In the genomic region with DNA sequence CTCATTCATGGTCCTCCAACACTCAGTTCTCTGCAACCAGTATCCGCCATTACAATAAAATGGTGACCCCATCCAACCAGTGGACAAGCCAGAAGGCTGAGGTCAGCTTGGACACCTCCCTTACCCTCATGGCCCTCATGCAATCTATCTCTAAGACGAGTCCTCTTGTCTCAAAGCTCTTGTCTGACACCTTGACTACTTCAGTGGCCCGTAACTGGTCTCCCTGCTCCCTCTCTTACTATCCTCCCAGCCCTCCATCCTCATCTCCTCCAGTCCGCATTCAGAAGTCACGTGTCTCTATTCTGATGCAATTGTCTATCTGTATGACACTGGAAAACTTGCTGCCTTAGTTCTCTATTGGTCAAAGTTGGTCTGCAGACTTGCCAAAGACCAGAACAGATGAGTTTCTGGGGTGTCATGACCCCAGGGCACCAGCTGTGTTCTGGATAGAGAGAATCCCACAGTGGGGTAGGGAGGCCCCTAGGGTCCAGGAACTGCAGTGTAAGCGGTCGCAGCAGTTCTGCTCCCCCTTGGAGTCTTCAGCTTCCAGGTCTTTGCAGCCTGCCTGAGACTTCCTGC, we compare ENCODE assay signal across 15 cellular contexts. TPM values are rescaled to one million over a fixed set of nuclear protein-coding genes. Genes with fewer than 3 reads are reported as not detected.
DNase-seq lines count a peak whose midpoint lies in the region; ATAC-seq and TF ChIP-seq lines count a peak whose summit lies in the region.
"Had no signal": no experiment of that assay in that cellular context is flagged by ENCODE, and none has a peak within 500 bp of the region (broad histone marks: within the 10 kb centered on the region; RNA-seq: fewer than 3 reads in every experiment).

No MANE protein-coding gene starts in this region.

- TF ChIP-seq POLR2A in right lobe of liver (IDR thresholded peaks at IDR 0.05) (no peak), stomach (IDR thresholded peaks at IDR 0.05) (no peak)

- H3K36me3 Mint-ChIP-seq in CD14-positive monocyte, result no peaks in the 10 kb centered on the region
- H3K36me3 Mint-ChIP-seq in activated CD4-positive, alpha-beta T cell treated with anti-CD3 and anti-CD28 coated beads, Interleukin-2, amount 10 ng/mL, durations not matched to agents 7 days and 5 days (ENCODE audit: low read depth), result peaks cover 6% of the 10 kb centered on the region

- in situ Hi-C loops in KBM-7 (cut with MboI; ENCODE audit: low pct_unique_long_range_greater_than_20kb, low sequenced_read_pairs), result no loop called here

- peaks cover 56% of the 10 kb centered on the region for H3K4me1 Mint-ChIP-seq in CD14-positive monocyte
- H3K4me1 Mint-ChIP-seq in activated CD4-positive, alpha-beta T cell treated with anti-CD3 and anti-CD28 coated beads, Interleukin-2, amount 10 ng/mL, durations not matched to agents 7 days and 5 days, result peaks cover 44% of the 10 kb centered on the region

- H3K9me3 Mint-ChIP-seq in CD14-positive monocyte, result peaks cover 0 to 4% (median 0%) of the 10 kb centered on the region in 7 donors
- no peaks in the 10 kb centered on the region for H3K9me3 Mint-ChIP-seq in activated CD4-positive, alpha-beta T cell treated with anti-CD3 and anti-CD28 coated beads, Interleukin-2, amount 10 ng/mL, durations not matched to agents 7 days and 5 days

- no peaks in the 10 kb centered on the region for H3K36me3 ChIP-seq in RWPE2 (ENCODE audit: low read depth)
- no peaks in the 10 kb centered on the region for H3K36me3 ChIP-seq in right lobe of liver
- no peaks in the 10 kb centered on the region for H3K36me3 ChIP-seq in stomach
- H3K36me3 ChIP-seq: SJCRH30 had no signal

- H3K27me3 ChIP-seq in RWPE2 (ENCODE audit: insufficient read depth, poor library complexity, severe bottlenecking) (no peaks in the 10 kb centered on the region), right lobe of liver (no peaks in the 10 kb centered on the region), stomach (no peaks in the 10 kb centered on the region)
- H3K27me3 ChIP-seq: SJCRH30 had no signal

- POLR2A ChIA-PET in activated CD4-positive, alpha-beta T cell treated with anti-CD3 and anti-CD28 coated beads, Interleukin-2, amount 10 ng/mL, durations not matched to agents 7 days and 5 days (lab: Charles Lee), result no interaction called here

- 68% methylated on average over 5 of the region's 7 CpGs for WGBS in right lobe of liver (ENCODE audit: insufficient coverage, low coverage, low lambda C conversion rate, missing lambda C conversion rate)
- 74 to 86% (median 80%) methylated on average over 6 to 7 of the region's 7 CpGs for WGBS in stomach, 5 donors

- H3K4me1 ChIP-seq in RWPE2 (ENCODE audit: insufficient read depth, poor library complexity, severe bottlenecking), result peaks cover 11% of the 10 kb centered on the region
- no peaks in the 10 kb centered on the region for H3K4me1 ChIP-seq in right lobe of liver
- H3K4me1 ChIP-seq in stomach, result peaks cover 0 to 34% (median 8%) of the 10 kb centered on the region in 4 donors

- TF ChIP-seq EP300 in stomach (IDR thresholded peaks at IDR 0.05), result no peak

- H3K27ac Mint-ChIP-seq in CD14-positive monocyte, result peak overlapping the region; percentile 75 to 92 (median 88)
- no peak overlapping the region for H3K27ac Mint-ChIP-seq in activated CD4-positive, alpha-beta T cell treated with anti-CD3 and anti-CD28 coated beads, Interleukin-2, amount 10 ng/mL, durations not matched to agents 7 days and 5 days
- H3K27ac Mint-ChIP-seq: activated CD4-positive, alpha-beta T cell treated with anti-CD3 and anti-CD28 coated beads for 36 hours had no signal

- H3K4me3 ChIP-seq in RWPE2 (ENCODE audit: severe bottlenecking) (no peak overlapping the region), right lobe of liver (no peak overlapping the region), stomach (no peak overlapping the region)
- H3K4me3 ChIP-seq: SJCRH30 had no signal

- TF ChIP-seq CTCF in CD14-positive monocyte (IDR thresholded peaks at IDR 0.05) (no peak), RWPE2 (IDR thresholded peaks at IDR 0.05; ENCODE audit: poor library complexity, severe bottlenecking) (no peak), right lobe of liver (IDR thresholded peaks at IDR 0.05) (no peak), stomach (IDR thresholded peaks at IDR 0.05) (no peak)

- DNase-seq in CD14-positive monocyte (ENCODE audit: low spot score) (no peak), KBM-7 (peak; percentile 71), RWPE2 (ENCODE audit: low spot score) (peak; percentile 7), right lobe of liver (peak in 1 of 3 donors; percentile 38), stomach (no peak)
- DNase-seq in stimulated activated CD4-positive, alpha-beta T cell treated with anti-CD3 and anti-CD28 coated beads, Interleukin-4, amount 100 ng/mL, for 24 hours, result no peak
- no peak for DNase-seq in activated CD4-positive, alpha-beta T cell treated with anti-CD3 and anti-CD28 coated beads, Interleukin-2, amount 10 ng/mL, durations not matched to agents 7 days and 5 days
- DNase-seq: activated CD4-positive, alpha-beta T cell treated with anti-CD3 and anti-CD28 coated beads for 36 hours; activated naive CD4-positive, alpha-beta T cell; midbrain; NCI-H1105 treated with DMSO at 0.1 percent for 48 hours; right cardiac atrium; SJCRH30 had no signal

- H3K27ac ChIP-seq in RWPE2 (ENCODE audit: poor library complexity, severe bottlenecking), result no peak overlapping the region
- no peak overlapping the region for H3K27ac ChIP-seq in right lobe of liver
- H3K27ac ChIP-seq in stomach, result no peak overlapping the region
- H3K27ac ChIP-seq: SJCRH30 had no signal

- H3K27me3 Mint-ChIP-seq in CD14-positive monocyte (ENCODE audit: low read depth in 3 of 3), result peaks cover 0 to 1% (median 0%) of the 10 kb centered on the region in 3 donors
- H3K27me3 Mint-ChIP-seq in activated CD4-positive, alpha-beta T cell treated with anti-CD3 and anti-CD28 coated beads, Interleukin-2, amount 10 ng/mL, durations not matched to agents 7 days and 5 days, result peaks cover 17% of the 10 kb centered on the region

- intact Hi-C loops in CD14-positive monocyte (cut with micrococcal nuclease), result loop anchor here in 1 of 2 donors (5.0 kb wide), 2 partner anchors 33 to 58 kb away; a partner anchor contains a TSS
- intact Hi-C loops in right lobe of liver (cut with DNase I), result no loop called here
- intact Hi-C loops in stomach (cut with DNase I; ENCODE audit: low total_unique reads), result no loop called here

- H3K9me3 ChIP-seq in RWPE2 (ENCODE audit: severe bottlenecking), result no peaks in the 10 kb centered on the region
- no peaks in the 10 kb centered on the region for H3K9me3 ChIP-seq in right lobe of liver
- H3K9me3 ChIP-seq in stomach, result no peaks in the 10 kb centered on the region
- H3K9me3 ChIP-seq: SJCRH30 had no signal

- CTCF ChIA-PET in activated CD4-positive, alpha-beta T cell treated with anti-CD3 and anti-CD28 coated beads, Interleukin-2, amount 10 ng/mL, durations not matched to agents 7 days and 5 days (lab: Charles Lee), result interaction anchor here (1.0 kb wide), 1 partner anchor 10 kb away, joined by 4 read pairs; no protein-coding TSS in a partner anchor

- ATAC-seq in RWPE2 (ENCODE audit: low read depth), result no peak
- ATAC-seq in right lobe of liver, result peak in 3 of 4 donors; percentile 14 to 21 (median 16)
- no peak for ATAC-seq in GM21528 (IDR thresholded peaks at IDR 0.05; ENCODE audit: low FRiP score, unreplicated experiment)
- ATAC-seq: activated CD4-positive, alpha-beta T cell treated with anti-CD3 and anti-CD28 coated beads for 36 hours; right cardiac atrium had no signal

- H3K4me3 Mint-ChIP-seq in CD14-positive monocyte, result peak overlapping the region; percentile 14 to 62
- H3K4me3 Mint-ChIP-seq in activated CD4-positive, alpha-beta T cell treated with anti-CD3 and anti-CD28 coated beads, Interleukin-2, amount 10 ng/mL, durations not matched to agents 7 days and 5 days, result no peak overlapping the region
- H3K4me3 Mint-ChIP-seq: activated CD4-positive, alpha-beta T cell treated with anti-CD3 and anti-CD28 coated beads for 36 hours; T-helper 2 cell treated with Interferon-gamma antibody and Interleukin-4, amounts not matched to agents 5 μg/mL and 100 μg/mL, for 36 hours had no signal

RNA-seq across cellular contexts. Expression of a gene that starts 59.6 kb away (rescaled TPM):
- 10 to 100 TPM; 18.6 to 36.2 TPM for polyA plus RNA-seq in CD14-positive monocyte
- 1 to 10 TPM; 1.1 to 8.7 (median 2.2) TPM for total RNA-seq in right lobe of liver
- total RNA-seq in activated CD4-positive, alpha-beta T cell treated with anti-CD3 and anti-CD28 coated beads, Interleukin-2, amount 10 ng/mL, durations not matched to agents 7 days and 5 days, result 10 to 100 TPM; 13.5 to 15.0 TPM
- 10 to 100 TPM in 2 of 5 donors, 1 to 10 TPM in 3; 1.3 to 12.2 (median 7.2) TPM for total RNA-seq in stomach
- polyA plus RNA-seq in stomach, result 1 to 10 TPM; 2.2 to 3.7 (median 2.3) TPM

Comparison
In these comparisons a context has a peak if more than half of its experiments do, and no peak if none do; other contexts are left out.
1. DNase-seq: peak in KBM-7 (single experiment) and RWPE2 (single experiment); none in CD14-positive monocyte (single experiment), stimulated activated CD4-positive, alpha-beta T cell treated with anti-CD3 and anti-CD28 coated beads, Interleukin-4, amount 100 ng/mL, for 24 hours (single experiment), activated CD4-positive, alpha-beta T cell treated with anti-CD3 and anti-CD28 coated beads, Interleukin-2, amount 10 ng/mL, durations not matched to agents 7 days and 5 days (single experiment) and stomach (single experiment).
2. ATAC-seq: peak in right lobe of liver (3 of 4); none in RWPE2 (single experiment) and GM21528 (single experiment).